ENCODE assay signal across 23 cellular contexts in the genomic region with DNA sequence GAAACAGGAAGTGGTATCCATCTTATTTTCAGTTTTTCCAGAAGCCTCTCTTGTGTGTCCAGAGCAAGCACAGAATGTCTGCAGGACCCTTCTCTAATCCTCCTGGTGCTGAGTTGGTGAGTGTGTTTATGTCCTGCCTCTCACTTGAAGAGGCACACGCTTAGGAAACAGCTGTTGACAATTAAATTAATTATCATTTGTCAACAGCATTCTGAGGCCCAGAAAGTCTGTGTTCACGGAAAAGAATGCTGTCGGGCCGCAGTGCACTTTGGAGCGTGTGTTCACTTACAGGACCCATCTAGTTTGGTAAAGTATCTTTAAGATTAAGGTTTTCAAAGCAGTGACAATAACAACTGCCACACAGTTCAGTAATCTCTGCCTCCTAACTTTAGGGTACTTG.
DNase-seq lines count a peak whose midpoint lies in the region; ATAC-seq and TF ChIP-seq lines count a peak whose summit lies in the region.
"Had no signal": no experiment of that assay in that cellular context is flagged by ENCODE, and none has a peak within 500 bp of the region (broad histone marks: within the 10 kb centered on the region; RNA-seq: fewer than 3 reads in every experiment).

No MANE protein-coding gene starts in this region.

- no peaks in the 10 kb centered on the region for H3K79me2 ChIP-seq in osteoblast (ENCODE audit: insufficient read depth, low read length)

- 53% methylated on average over 5 of the region's 5 CpGs for WGBS in esophagus muscularis mucosa

- H4K20me1 ChIP-seq in osteoblast (ENCODE audit: insufficient read depth, low read length) = no peaks in the 10 kb centered on the region

- no peaks in the 10 kb centered on the region for H3K27me3 ChIP-seq in esophagus muscularis mucosa
- no peaks in the 10 kb centered on the region for H3K27me3 ChIP-seq in osteoblast (ENCODE audit: insufficient read depth, low read length)
- H3K27me3 ChIP-seq: vagina had no signal

- H3K4me2 ChIP-seq in osteoblast (ENCODE audit: insufficient read depth, low read length) = no peak overlapping the region
- H3K4me2 ChIP-seq: GM23338 had no signal

- H3K27me3 Mint-ChIP-seq in stimulated activated naive B cell treated with anti-CD40 and anti-IgM and Interleukin-4, amounts not matched to agents 10 μg/mL and 1 μg/mL and 100 μg/mL, for 72 hours = no peaks in the 10 kb centered on the region
- H3K27me3 Mint-ChIP-seq: stimulated activated memory B cell treated with anti-CD40 and anti-IgM and Interleukin-4, amounts not matched to agents 10 μg/mL and 1 μg/mL and 100 μg/mL, for 72 hours; T-cell had no signal

- TF ChIP-seq EP300 in esophagus muscularis mucosa (IDR thresholded peaks at IDR 0.05) = no peak

- peak overlapping the region; percentile 72 for H2AFZ ChIP-seq in osteoblast (ENCODE audit: low read length)
- H2AFZ ChIP-seq: GM23338 had no signal

- no peak for ATAC-seq in stimulated activated naive B cell treated with anti-CD40 and anti-IgM and Interleukin-4, amounts not matched to agents 10 μg/mL and 1 μg/mL and 100 μg/mL, for 72 hours (replicated peaks)
- ATAC-seq: activated T-cell treated with anti-CD3 and anti-CD28 coated beads, Interleukin-2, amount 50 U/mL, for 4 hours; CD8-positive, alpha-beta T cell; GM23338; lower lobe of right lung; psoas muscle; stimulated activated memory B cell treated with anti-CD40 and anti-IgM and Interleukin-4, amounts not matched to agents 10 μg/mL and 1 μg/mL and 100 μg/mL, for 72 hours; T-cell had no signal

- intact Hi-C loops in esophagus muscularis mucosa (cut with DNase I) = no loop called here

- H3K27ac Mint-ChIP-seq in stimulated activated naive B cell treated with anti-CD40 and anti-IgM and Interleukin-4, amounts not matched to agents 10 μg/mL and 1 μg/mL and 100 μg/mL, for 72 hours = no peak overlapping the region
- H3K27ac Mint-ChIP-seq: CD8-positive, alpha-beta T cell; GM23338; stimulated activated memory B cell treated with anti-CD40 and anti-IgM and Interleukin-4, amounts not matched to agents 10 μg/mL and 1 μg/mL and 100 μg/mL, for 72 hours; T-cell had no signal

- H3K4me1 Mint-ChIP-seq in stimulated activated naive B cell treated with anti-CD40 and anti-IgM and Interleukin-4, amounts not matched to agents 10 μg/mL and 1 μg/mL and 100 μg/mL, for 72 hours = no peaks in the 10 kb centered on the region
- H3K4me1 Mint-ChIP-seq: GM23338; stimulated activated memory B cell treated with anti-CD40 and anti-IgM and Interleukin-4, amounts not matched to agents 10 μg/mL and 1 μg/mL and 100 μg/mL, for 72 hours; T-cell had no signal

- no peaks in the 10 kb centered on the region for H3K9me3 ChIP-seq in esophagus muscularis mucosa
- no peaks in the 10 kb centered on the region for H3K9me3 ChIP-seq in osteoblast (ENCODE audit: low read depth, low read length)
- H3K9me3 ChIP-seq: lower lobe of right lung, psoas muscle, vagina had no signal

- H3K4me3 ChIP-seq in esophagus muscularis mucosa (no peak overlapping the region), osteoblast (ENCODE audit: insufficient read depth, low read length) (no peak overlapping the region)
- H3K4me3 ChIP-seq: GM23338, lower lobe of right lung, psoas muscle, vagina had no signal

- no peak for TF ChIP-seq POLR2A in esophagus muscularis mucosa (IDR thresholded peaks at IDR 0.05; ENCODE audit: low read depth)

- peak; percentile 10 for DNase-seq in EH (ENCODE audit: low read depth)
- peak; percentile 4 to 63 for DNase-seq in NCI-H524 (lab: John Stamatoyannopoulos, UW)
- peak; percentile 64 for DNase-seq in esophagus muscularis mucosa (ENCODE audit: extremely low spot score)
- DNase-seq in osteoblast (ENCODE audit: insufficient read length, low spot score, missing footprints) = peak; percentile 13
- DNase-seq in COR-L47 (lab: John Stamatoyannopoulos, UW) = no peak
- no peak for DNase-seq in NAMALWA (ENCODE audit: low spot score)
- DNase-seq in stimulated activated naive B cell treated with anti-CD40 and anti-IgM and Interleukin-4, amounts not matched to agents 10 μg/mL and 1 μg/mL and 100 μg/mL, for 72 hours = no peak
- DNase-seq: activated naive CD4-positive, alpha-beta T cell; activated T-cell treated with anti-CD3 and anti-CD28 coated beads, Interleukin-2, amount 50 U/mL, for 4 hours; AML-193; amniotic stem cell; CD8-positive, alpha-beta T cell; DMS53; hippocampal formation; lower lobe of right lung; NCI-H1436 treated with DMSO at 0.1 percent for 48 hours; NCI-H2171; NCI-H69; psoas muscle; T-cell had no signal

- H3K36me3 ChIP-seq in esophagus muscularis mucosa = no peaks in the 10 kb centered on the region
- no peaks in the 10 kb centered on the region for H3K36me3 ChIP-seq in osteoblast (ENCODE audit: insufficient read depth, low read length)
- H3K36me3 ChIP-seq: lower lobe of right lung, vagina had no signal

- no peaks in the 10 kb centered on the region for H3K9me3 Mint-ChIP-seq in stimulated activated naive B cell treated with anti-CD40 and anti-IgM and Interleukin-4, amounts not matched to agents 10 μg/mL and 1 μg/mL and 100 μg/mL, for 72 hours
- H3K9me3 Mint-ChIP-seq: activated T-cell treated with anti-CD3 and anti-CD28 coated beads, Interleukin-2, amount 50 U/mL, for 4 hours; CD8-positive, alpha-beta T cell; stimulated activated memory B cell treated with anti-CD40 and anti-IgM and Interleukin-4, amounts not matched to agents 10 μg/mL and 1 μg/mL and 100 μg/mL, for 72 hours; T-cell had no signal

- no peak overlapping the region for H3K27ac ChIP-seq in esophagus muscularis mucosa (replicated peaks in 1 of 4)
- H3K27ac ChIP-seq in osteoblast (ENCODE audit: low read depth, low read length) = no peak overlapping the region
- H3K27ac ChIP-seq: lower lobe of right lung, psoas muscle, vagina had no signal

- no peaks in the 10 kb centered on the region for H3K36me3 Mint-ChIP-seq in stimulated activated naive B cell treated with anti-CD40 and anti-IgM and Interleukin-4, amounts not matched to agents 10 μg/mL and 1 μg/mL and 100 μg/mL, for 72 hours
- H3K36me3 Mint-ChIP-seq: CD8-positive, alpha-beta T cell; stimulated activated memory B cell treated with anti-CD40 and anti-IgM and Interleukin-4, amounts not matched to agents 10 μg/mL and 1 μg/mL and 100 μg/mL, for 72 hours; T-cell had no signal

- no peak for TF ChIP-seq CTCF in esophagus muscularis mucosa (IDR thresholded peaks at IDR 0.05)
- no peak for TF ChIP-seq CTCF in osteoblast (IDR thresholded peaks at IDR 0.05; ENCODE audit: extremely low read depth, low read depth, low read length)

- H3K4me1 ChIP-seq in esophagus muscularis mucosa = no peaks in the 10 kb centered on the region
- no peaks in the 10 kb centered on the region for H3K4me1 ChIP-seq in osteoblast (ENCODE audit: insufficient read depth, low read length)
- H3K4me1 ChIP-seq: lower lobe of right lung, psoas muscle, vagina had no signal

- no peak overlapping the region for H3K4me3 Mint-ChIP-seq in stimulated activated naive B cell treated with anti-CD40 and anti-IgM and Interleukin-4, amounts not matched to agents 10 μg/mL and 1 μg/mL and 100 μg/mL, for 72 hours
- H3K4me3 Mint-ChIP-seq: activated T-cell treated with anti-CD3 and anti-CD28 coated beads, Interleukin-2, amount 50 U/mL, for 4 hours; CD8-positive, alpha-beta T cell; GM23338; stimulated activated memory B cell treated with anti-CD40 and anti-IgM and Interleukin-4, amounts not matched to agents 10 μg/mL and 1 μg/mL and 100 μg/mL, for 72 hours; T-cell had no signal

Comparison
In these comparisons a context has a peak if more than half of its experiments do, and no peak if none do; other contexts are left out.
1. DNase-seq: peak in EH (single experiment), NCI-H524 (2 of 2), esophagus muscularis mucosa (single experiment) and osteoblast (single experiment); none in COR-L47 (single experiment), NAMALWA (single experiment) and stimulated activated naive B cell treated with anti-CD40 and anti-IgM and Interleukin-4, amounts not matched to agents 10 μg/mL and 1 μg/mL and 100 μg/mL, for 72 hours (single experiment).